Comparison of ENCODE assay signal across 26 cellular contexts in the genomic region with DNA sequence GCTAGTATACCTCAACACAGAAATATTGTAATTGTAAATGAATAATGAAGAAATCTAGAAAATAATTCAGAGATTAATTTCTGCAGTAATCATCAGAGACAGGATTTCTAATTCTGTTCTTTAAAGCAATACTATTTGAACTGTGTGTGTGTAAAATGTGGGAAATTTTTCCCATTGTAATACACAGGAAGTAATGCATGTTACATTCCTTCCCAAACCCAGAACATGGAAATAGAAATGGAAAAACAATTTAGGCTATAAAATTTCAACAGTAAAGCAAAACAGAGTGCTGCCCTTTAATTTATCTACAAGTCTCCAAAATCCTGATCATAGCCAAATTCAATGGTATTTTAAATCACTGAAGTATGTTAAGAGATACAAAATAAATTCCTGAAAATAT.
"Had no signal": no experiment of that assay in that cellular context is flagged by ENCODE, and none has a peak within 500 bp of the region (broad histone marks: within the 10 kb centered on the region; RNA-seq: fewer than 3 reads in every experiment).

No MANE protein-coding gene starts in this region.

- H3K27ac Mint-ChIP-seq: endodermal cell; natural killer cell; stimulated activated naive B cell treated with anti-CD40 and anti-IgM and Interleukin-4, amounts not matched to agents 10 μg/mL and 1 μg/mL and 100 μg/mL, for 72 hours; stimulated activated naive CD8-positive, alpha-beta T cell treated with anti-CD3 and anti-CD28 coated beads, Interleukin-15, Interleukin-2, amounts not matched to agents 100 ng/mL and 50 ng/mL, for 24 hours had no signal

- H3K4me1 Mint-ChIP-seq: stimulated activated naive B cell treated with anti-CD40 and anti-IgM and Interleukin-4, amounts not matched to agents 10 μg/mL and 1 μg/mL and 100 μg/mL, for 72 hours had no signal

- H3K27ac ChIP-seq: esophagus muscularis mucosa, lower lobe of right lung, ovary, psoas muscle, sigmoid colon, spleen, thoracic aorta, tibial nerve, upper lobe of left lung had no signal

- H3K9me3 ChIP-seq: esophagus muscularis mucosa, lower lobe of right lung, ovary, psoas muscle, sigmoid colon, spleen, thoracic aorta, tibial nerve, upper lobe of left lung had no signal

- H3K36me3 ChIP-seq: esophagus muscularis mucosa, heart right ventricle, lower lobe of right lung, ovary, sigmoid colon, spleen, thoracic aorta, tibial nerve, upper lobe of left lung had no signal

- H3K36me3 Mint-ChIP-seq: natural killer cell; stimulated activated naive B cell treated with anti-CD40 and anti-IgM and Interleukin-4, amounts not matched to agents 10 μg/mL and 1 μg/mL and 100 μg/mL, for 72 hours had no signal

- H3K27me3 ChIP-seq: esophagus muscularis mucosa, heart right ventricle, ovary, sigmoid colon, spleen, tibial nerve, upper lobe of left lung had no signal

- DNase-seq: central memory CD4-positive, alpha-beta T cell; cortex of kidney; effector CD8-positive, alpha-beta T cell; endodermal cell; glutamatergic neuron; heart right ventricle; hippocampal formation; kidney glomerular epithelial cell; left ventricle myocardium superior; lower lobe of right lung; natural killer cell; nucleus accumbens; ovary; posterior cingulate gyrus; psoas muscle; right cardiac atrium; sigmoid colon; spleen; stimulated activated CD4-positive, alpha-beta T cell treated with anti-CD3 and anti-CD28 coated beads, Interleukin-4, amount 100 ng/mL, for 4 hours; stimulated activated naive B cell treated with anti-CD40 and anti-IgM and Interleukin-4, amounts not matched to agents 10 μg/mL and 1 μg/mL and 100 μg/mL, for 72 hours; upper lobe of left lung had no signal

- H3K4me3 ChIP-seq: esophagus muscularis mucosa, heart right ventricle, lower lobe of right lung, ovary, psoas muscle, sigmoid colon, spleen, thoracic aorta, tibial nerve, upper lobe of left lung had no signal

- H3K27me3 Mint-ChIP-seq: stimulated activated naive B cell treated with anti-CD40 and anti-IgM and Interleukin-4, amounts not matched to agents 10 μg/mL and 1 μg/mL and 100 μg/mL, for 72 hours; stimulated activated naive CD8-positive, alpha-beta T cell treated with anti-CD3 and anti-CD28 coated beads, Interleukin-15, Interleukin-2, amounts not matched to agents 100 ng/mL and 50 ng/mL, for 24 hours had no signal

- H3K4me3 Mint-ChIP-seq: endodermal cell; natural killer cell; neural crest cell; stimulated activated naive B cell treated with anti-CD40 and anti-IgM and Interleukin-4, amounts not matched to agents 10 μg/mL and 1 μg/mL and 100 μg/mL, for 72 hours; stimulated activated naive CD8-positive, alpha-beta T cell treated with anti-CD3 and anti-CD28 coated beads, Interleukin-15, Interleukin-2, amounts not matched to agents 100 ng/mL and 50 ng/mL, for 24 hours had no signal

- H3K9me3 Mint-ChIP-seq: endodermal cell, neural crest cell had no signal

- H3K4me1 ChIP-seq: esophagus muscularis mucosa, lower lobe of right lung, psoas muscle, sigmoid colon, spleen, upper lobe of left lung had no signal
